In the genomic region with DNA sequence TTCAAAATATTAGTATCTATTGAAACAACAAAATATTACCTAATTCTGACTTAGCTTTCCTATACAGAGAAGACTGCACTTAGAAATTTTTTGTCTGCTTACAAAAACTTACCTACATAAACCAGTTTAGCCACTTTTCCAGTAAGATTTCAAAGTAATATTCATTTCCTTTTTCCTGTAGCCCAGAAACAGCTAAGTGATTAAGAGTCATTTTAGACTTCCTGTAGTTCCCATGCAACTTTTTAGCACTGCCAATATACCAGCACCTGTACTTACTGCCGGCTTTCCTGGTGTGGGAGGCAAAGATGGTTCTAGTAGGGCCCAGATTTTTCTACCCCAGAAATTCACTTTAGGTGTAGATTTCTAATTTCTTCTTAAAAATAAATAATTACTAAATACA, we compare ENCODE assay signal across 1 cellular context.
TF ChIP-seq lines count a peak whose summit lies in the region.

No MANE protein-coding gene starts in this region.

TF ChIP-seq in WTC11, 78 proteins besides CTCF, POLR2A, EP300 and RAD21 (continued from another document):
- TF ChIP-seq, protein P1, sequence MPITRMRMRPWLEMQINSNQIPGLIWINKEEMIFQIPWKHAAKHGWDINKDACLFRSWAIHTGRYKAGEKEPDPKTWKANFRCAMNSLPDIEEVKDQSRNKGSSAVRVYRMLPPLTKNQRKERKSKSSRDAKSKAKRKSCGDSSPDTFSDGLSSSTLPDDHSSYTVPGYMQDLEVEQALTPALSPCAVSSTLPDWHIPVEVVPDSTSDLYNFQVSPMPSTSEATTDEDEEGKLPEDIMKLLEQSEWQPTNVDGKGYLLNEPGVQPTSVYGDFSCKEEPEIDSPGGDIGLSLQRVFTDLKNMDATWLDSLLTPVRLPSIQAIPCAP (CRISPR knock-in tag; IDR thresholded peaks at IDR 0.05) = no peak
